ENCODE assay signal across 8 cellular contexts in the genomic region with DNA sequence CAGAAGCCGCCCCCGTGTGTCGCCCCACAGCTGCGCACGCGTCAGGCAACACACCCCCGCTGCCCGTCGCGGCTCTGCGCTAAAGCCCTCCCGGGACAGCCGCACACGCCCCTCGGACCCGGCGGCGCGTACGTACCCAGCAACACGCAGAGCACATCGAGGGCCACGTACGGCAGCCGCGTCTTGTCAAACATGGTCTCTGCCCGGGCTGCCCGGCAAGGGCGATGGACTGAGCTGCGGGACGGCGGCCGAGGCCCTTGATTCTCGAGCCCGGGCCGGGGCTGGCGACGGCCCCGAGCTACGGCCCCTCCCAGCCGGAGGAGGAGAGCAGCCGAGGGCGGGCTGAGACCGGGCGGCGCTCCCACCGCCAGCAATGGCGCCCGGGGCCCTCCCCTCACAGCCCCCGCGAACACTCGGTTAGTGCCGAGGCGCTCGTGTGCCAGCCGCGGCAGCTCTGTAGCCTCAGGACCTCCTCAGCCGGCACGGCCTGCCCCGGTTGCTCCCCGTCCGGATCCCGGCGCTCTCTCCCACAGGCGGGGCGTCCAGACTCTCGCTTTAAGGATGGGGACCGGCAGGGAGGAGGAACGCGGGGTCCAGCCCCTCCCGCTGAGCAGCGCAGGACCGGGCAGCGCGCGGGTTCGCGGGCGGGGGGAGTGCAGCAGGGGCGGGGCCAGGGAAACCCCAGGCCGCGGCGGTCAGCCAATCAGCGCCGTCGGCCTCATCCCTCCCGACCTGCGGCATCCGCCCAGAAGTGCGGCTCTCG. TPM values are rescaled to one million over a fixed set of nuclear protein-coding genes. Genes with fewer than 3 reads are reported as not detected.
DNase-seq lines count a peak whose midpoint lies in the region; ATAC-seq lines count a peak whose summit lies in the region.

Gene PLPP1 (minus strand): TSS at position 529 of the 763 bp plus-strand sequence. CDS start 335 bp downstream, at position 194.

- intact Hi-C loops in naive thymus-derived CD4-positive, alpha-beta T cell (cut with micrococcal nuclease): loop anchor here (1.0 to 10.0 kb wide), 12 partner anchors 8 to 1643 kb away; partner anchors contain the start of genes DHX29 (in 2 of the 2), MTREX (in 2 of the 2), SLC38A9 (in 2 of the 2) and ARL15 (in 1 of the 2)

- ATAC-seq in GM21515 (IDR thresholded peaks at IDR 0.05; ENCODE audit: unreplicated experiment): peak; percentile 82
- ATAC-seq in naive thymus-derived CD4-positive, alpha-beta T cell: peak; percentile 91
- ATAC-seq in stimulated activated naive B cell treated with anti-CD40 and anti-IgM and Interleukin-4, amounts not matched to agents 10 μg/mL and 1 μg/mL and 100 μg/mL, for 72 hours (replicated peaks): peak; percentile 84 to 86

- H3K4me3 ChIP-seq in naive thymus-derived CD4-positive, alpha-beta T cell (ENCODE audit: low read length): peak within 1 kb of the TSS; percentile 83

- POLR2A ChIA-PET in naive thymus-derived CD4-positive, alpha-beta T cell (lab: Charles Lee): interaction anchor here (0.6 to 1.4 kb wide), 4 partner anchors 10 to 155 kb away, joined by 3 to 4 read pairs (median 3); no protein-coding TSS in a partner anchor

- CTCF ChIA-PET in naive thymus-derived CD4-positive, alpha-beta T cell (lab: Charles Lee): interaction anchor here (0.6 kb wide), 1 partner anchor 598 kb away, joined by 5 read pairs; no protein-coding TSS in a partner anchor

- H3K27me3 Mint-ChIP-seq in naive thymus-derived CD4-positive, alpha-beta T cell: no peaks in the 10 kb centered on the region
- no peaks in the 10 kb centered on the region for H3K27me3 Mint-ChIP-seq in stimulated activated naive B cell treated with anti-CD40 and anti-IgM and Interleukin-4, amounts not matched to agents 10 μg/mL and 1 μg/mL and 100 μg/mL, for 72 hours

- peak within 1 kb of the TSS; percentile 79 to 96 (median 91) for H3K27ac Mint-ChIP-seq in naive thymus-derived CD4-positive, alpha-beta T cell
- H3K27ac Mint-ChIP-seq in stimulated activated naive B cell treated with anti-CD40 and anti-IgM and Interleukin-4, amounts not matched to agents 10 μg/mL and 1 μg/mL and 100 μg/mL, for 72 hours: peak within 1 kb of the TSS; percentile 97

- H3K9me3 Mint-ChIP-seq in naive thymus-derived CD4-positive, alpha-beta T cell: no peaks in the 10 kb centered on the region
- no peaks in the 10 kb centered on the region for H3K9me3 Mint-ChIP-seq in stimulated activated naive B cell treated with anti-CD40 and anti-IgM and Interleukin-4, amounts not matched to agents 10 μg/mL and 1 μg/mL and 100 μg/mL, for 72 hours

- DNase-seq in DMS153 (lab: John Stamatoyannopoulos, UW) (peak; percentile 48), HuH-7.5 (ENCODE audit: low spot score) (peak; percentile 78), RKO (ENCODE audit: low spot score) (peak; percentile 86), fibroblast of gingiva (ENCODE audit: low read depth) (peak; percentile 92)
- peak; percentile 62 to 79 for DNase-seq in activated T-helper 1 cell treated with anti-CD3 and anti-CD28 coated beads, Interleukin-2, amount 50 U/mL, for 16 hours (ENCODE audit: low read depth in 1 of 2, low spot score in 1 of 2)
- peak; percentile 74 to 91 (median 86) for DNase-seq in naive thymus-derived CD4-positive, alpha-beta T cell
- peak; percentile 80 for DNase-seq in stimulated activated naive B cell treated with anti-CD40 and anti-IgM and Interleukin-4, amounts not matched to agents 10 μg/mL and 1 μg/mL and 100 μg/mL, for 72 hours

- peaks cover 6 to 26% of the 10 kb centered on the region in 2 donors for H3K4me1 ChIP-seq in naive thymus-derived CD4-positive, alpha-beta T cell (ENCODE audit: control insufficient read depth in 2 of 2, insufficient read depth in 2 of 2, low read length in 2 of 2)

- no peaks in the 10 kb centered on the region for H3K27me3 ChIP-seq in naive thymus-derived CD4-positive, alpha-beta T cell (ENCODE audit: control insufficient read depth in 2 of 2, insufficient read depth in 2 of 2, low read length in 2 of 2)

- peaks cover 0 to 15% (median 9%) of the 10 kb centered on the region in 5 donors for H3K36me3 Mint-ChIP-seq in naive thymus-derived CD4-positive, alpha-beta T cell
- peaks cover 3 to 6% of the 10 kb centered on the region in 2 donors for H3K36me3 Mint-ChIP-seq in stimulated activated naive B cell treated with anti-CD40 and anti-IgM and Interleukin-4, amounts not matched to agents 10 μg/mL and 1 μg/mL and 100 μg/mL, for 72 hours

- H3K27ac ChIP-seq in naive thymus-derived CD4-positive, alpha-beta T cell (ENCODE audit: low read depth, low read length): peak within 1 kb of the TSS; percentile 91

- H3K4me3 Mint-ChIP-seq in naive thymus-derived CD4-positive, alpha-beta T cell: peak within 1 kb of the TSS; percentile 86 to 97 (median 94)
- peak within 1 kb of the TSS; percentile 91 to 93 for H3K4me3 Mint-ChIP-seq in stimulated activated naive B cell treated with anti-CD40 and anti-IgM and Interleukin-4, amounts not matched to agents 10 μg/mL and 1 μg/mL and 100 μg/mL, for 72 hours

- H3K36me3 ChIP-seq in naive thymus-derived CD4-positive, alpha-beta T cell (ENCODE audit: control insufficient read depth in 2 of 3, insufficient read depth in 3 of 3, low read length in 3 of 3): peaks cover 0 to 9% (median 0%) of the 10 kb centered on the region in 3 experiments

- H3K9me3 ChIP-seq in naive thymus-derived CD4-positive, alpha-beta T cell (ENCODE audit: control insufficient read depth in 2 of 3, low read length in 3 of 3): no peaks in the 10 kb centered on the region

- H3K4me1 Mint-ChIP-seq in naive thymus-derived CD4-positive, alpha-beta T cell: peaks cover 20 to 61% (median 50%) of the 10 kb centered on the region in 7 donors
- H3K4me1 Mint-ChIP-seq in stimulated activated naive B cell treated with anti-CD40 and anti-IgM and Interleukin-4, amounts not matched to agents 10 μg/mL and 1 μg/mL and 100 μg/mL, for 72 hours: peaks cover 13 to 15% of the 10 kb centered on the region in 2 donors

RNA-seq across cellular contexts. Expression of gene PLPP1, which starts in this region (rescaled TPM):
- total RNA-seq in naive thymus-derived CD4-positive, alpha-beta T cell: 10 to 100 TPM in 2 of 5 experiments, 1 to 10 TPM in 3; 8.0 to 31.3 (median 8.4) TPM
- 10 to 100 TPM; 20.3 to 24.3 TPM for polyA plus RNA-seq in naive thymus-derived CD4-positive, alpha-beta T cell

Comparison
In these comparisons a context has a peak if more than half of its experiments do, and no peak if none do; other contexts are left out.
1. Peak in every context shown above with its lines: DNase-seq, ATAC-seq, H3K4me3 ChIP-seq and H3K27ac ChIP-seq.